Comparison of ENCODE assay signal across 1 cellular context in the genomic region with DNA sequence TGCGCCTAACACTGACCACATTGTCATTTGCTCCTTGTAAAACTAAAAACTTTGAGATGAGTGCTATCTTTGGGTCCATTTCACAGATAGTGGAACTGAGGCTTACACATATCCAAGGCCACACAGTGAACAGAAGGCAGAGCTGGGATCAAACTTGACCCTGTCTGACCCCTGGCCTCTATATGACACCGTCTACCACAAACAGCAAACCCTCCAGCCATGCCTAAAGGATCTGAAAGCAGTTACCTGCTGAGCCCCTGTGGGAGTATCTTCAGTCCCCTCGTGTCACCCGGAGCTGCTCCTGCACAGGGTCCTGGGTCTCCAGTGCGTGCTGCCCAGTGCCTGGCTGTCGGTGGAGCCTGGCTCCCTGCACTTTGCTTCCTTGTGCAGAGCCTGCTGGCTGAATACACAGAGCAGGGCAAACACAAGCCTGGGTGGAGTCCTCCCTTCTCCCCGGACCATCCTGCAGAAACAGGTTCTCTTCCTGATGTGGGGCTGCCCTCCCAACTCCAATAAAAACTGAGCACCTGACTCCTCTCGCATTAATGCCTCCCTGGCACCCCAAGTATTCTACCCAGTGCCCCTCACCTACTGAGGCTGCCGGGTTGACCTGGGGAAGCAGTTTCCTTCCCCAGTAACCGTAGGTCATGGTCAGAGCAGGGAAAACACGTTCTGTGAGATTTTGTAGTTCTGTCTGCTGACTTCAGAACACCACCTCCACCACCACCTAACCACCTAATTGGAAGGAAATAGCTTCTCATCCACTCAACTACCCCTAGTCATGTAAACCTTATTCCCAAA.
TF ChIP-seq lines count a peak whose summit lies in the region.

A gene with protein sequence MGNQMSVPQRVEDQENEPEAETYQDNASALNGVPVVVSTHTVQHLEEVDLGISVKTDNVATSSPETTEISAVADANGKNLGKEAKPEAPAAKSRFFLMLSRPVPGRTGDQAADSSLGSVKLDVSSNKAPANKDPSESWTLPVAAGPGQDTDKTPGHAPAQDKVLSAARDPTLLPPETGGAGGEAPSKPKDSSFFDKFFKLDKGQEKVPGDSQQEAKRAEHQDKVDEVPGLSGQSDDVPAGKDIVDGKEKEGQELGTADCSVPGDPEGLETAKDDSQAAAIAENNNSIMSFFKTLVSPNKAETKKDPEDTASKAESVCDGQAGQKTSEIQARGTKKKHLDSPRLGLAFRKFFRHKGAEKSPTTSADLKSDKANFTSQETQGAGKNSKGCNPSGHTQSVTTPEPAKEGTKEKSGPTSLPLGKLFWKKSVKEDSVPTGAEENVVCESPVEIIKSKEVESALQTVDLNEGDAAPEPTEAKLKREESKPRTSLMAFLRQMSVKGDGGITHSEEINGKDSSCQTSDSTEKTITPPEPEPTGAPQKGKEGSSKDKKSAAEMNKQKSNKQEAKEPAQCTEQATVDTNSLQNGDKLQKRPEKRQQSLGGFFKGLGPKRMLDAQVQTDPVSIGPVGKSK (minus strand): TSS at position 408 of the 801 bp plus-strand sequence. CDS start 11,876 bp downstream, outside the sequence.

TF ChIP-seq in HepG2, 621 proteins besides CTCF, POLR2A, EP300 and RAD21 (continued from another document and continues in another):
- TF ChIP-seq MAZ (IDR thresholded peaks at IDR 0.05; ENCODE audit: borderline replicate concordance, low read depth, low read length) (0 out of 2 replicates have a peak, but pooled peaks have one; percentile 18), MAZ (CRISPR knock-in tag; IDR thresholded peaks at IDR 0.05; ENCODE audit: low read depth) (no peak), MIXL1 (CRISPR knock-in tag; IDR thresholded peaks at IDR 0.05) (peak; percentile 9; the same call in 1 of the 2 replicates), WIZ (CRISPR knock-in tag; IDR thresholded peaks at IDR 0.05) (no peak), ZNF839 (CRISPR knock-in tag; IDR thresholded peaks at IDR 0.05; ENCODE audit: borderline replicate concordance) (peak; percentile 69; the same call in 1 of the 2 replicates), ZNF761 (CRISPR knock-in tag; conservative IDR thresholded peaks at IDR 0.05) (peak; percentile 47; the same call in 1 of the 2 replicates), BORCS8-MEF2B (CRISPR knock-in tag; IDR thresholded peaks at IDR 0.05) (peak; percentile 90), NCOR1 (IDR thresholded peaks at IDR 0.05; ENCODE audit: borderline replicate concordance, low read length) (peak; percentile 84; the same call in 1 of the 2 replicates), HNRNPL (IDR thresholded peaks at IDR 0.05; ENCODE audit: low read depth, low read length) (peak; percentile 77; the same call in 1 of the 2 replicates), KMT2B (CRISPR knock-in tag; IDR thresholded peaks at IDR 0.05) (peak; percentile 48; the same call in 1 of the 2 replicates), KDM1A (CRISPR knock-in tag; IDR thresholded peaks at IDR 0.05) (peak; percentile 100), ZKSCAN8 (CRISPR knock-in tag; IDR thresholded peaks at IDR 0.05; ENCODE audit: borderline replicate concordance) (peak; percentile 78; the same call in 1 of the 2 replicates), TOE1 (CRISPR knock-in tag; IDR thresholded peaks at IDR 0.05) (0 out of 2 replicates have a peak, but pooled peaks have one; percentile 37), HMG20B (CRISPR knock-in tag; conservative IDR thresholded peaks at IDR 0.05) (0 out of 2 replicates have a peak, but pooled peaks have one; percentile 56), MIER2 (CRISPR knock-in tag; IDR thresholded peaks at IDR 0.05) (peak; percentile 58; the same call in 1 of the 2 replicates), ZNF768 (CRISPR knock-in tag; IDR thresholded peaks at IDR 0.05) (peak; percentile 67), SP1 (IDR thresholded peaks at IDR 0.05) (no peak), SP1 (CRISPR knock-in tag; IDR thresholded peaks at IDR 0.05) (peak; percentile 14; the same call in 1 of the 2 replicates), ZNF891 (CRISPR knock-in tag; IDR thresholded peaks at IDR 0.05) (peak; percentile 56; the same call in 1 of the 2 replicates), ZBTB42 (CRISPR knock-in tag; IDR thresholded peaks at IDR 0.05) (peak; percentile 47; the same call in 1 of the 2 replicates), NR1H2 (CRISPR knock-in tag; IDR thresholded peaks at IDR 0.05; ENCODE audit: borderline replicate concordance, low read depth) (peak; percentile 72; the same call in 1 of the 2 replicates), ZNF292 (CRISPR knock-in tag; IDR thresholded peaks at IDR 0.05; ENCODE audit: borderline replicate concordance, low read depth) (peak; percentile 100), SNAPC2 (CRISPR knock-in tag; IDR thresholded peaks at IDR 0.05) (no peak), GATAD2A (CRISPR knock-in tag; IDR thresholded peaks at IDR 0.05) (peak; percentile 66), ZNF264 (CRISPR knock-in tag; IDR thresholded peaks at IDR 0.05) (no peak), TARDBP (CRISPR knock-in tag; IDR thresholded peaks at IDR 0.05) (peak; percentile 85), ZSCAN20 (CRISPR knock-in tag; IDR thresholded peaks at IDR 0.05; ENCODE audit: borderline replicate concordance) (peak; percentile 37; the same call in 1 of the 2 replicates), TMF1 (CRISPR knock-in tag; IDR thresholded peaks at IDR 0.05; ENCODE audit: low read depth) (no peak), KAT8 (CRISPR knock-in tag; IDR thresholded peaks at IDR 0.05) (peak; percentile 43; the same call in 1 of the 2 replicates), FOXP1 (IDR thresholded peaks at IDR 0.05) (no peak), FOXP1 (CRISPR knock-in tag; IDR thresholded peaks at IDR 0.05) (peak; percentile 56), ZNF629 (CRISPR knock-in tag; conservative IDR thresholded peaks at IDR 0.05) (peak; percentile 100), MXD4 (CRISPR knock-in tag; IDR thresholded peaks at IDR 0.05) (no peak), ZMAT3 (CRISPR knock-in tag; conservative IDR thresholded peaks at IDR 0.05) (0 out of 2 replicates have a peak, but pooled peaks have one; percentile 70), DPF2 (CRISPR knock-in tag; IDR thresholded peaks at IDR 0.05; ENCODE audit: borderline replicate concordance, low read depth) (peak; percentile 80), HNF4A (CRISPR knock-in tag; IDR thresholded peaks at IDR 0.05) (peak; percentile 90), ZNF549 (CRISPR knock-in tag; IDR thresholded peaks at IDR 0.05) (peak; percentile 99), NR2C2 (CRISPR knock-in tag; IDR thresholded peaks at IDR 0.05; ENCODE audit: borderline replicate concordance) (0 out of 2 replicates have a peak, but pooled peaks have one; percentile 36)
- TF ChIP-seq, protein P1, sequence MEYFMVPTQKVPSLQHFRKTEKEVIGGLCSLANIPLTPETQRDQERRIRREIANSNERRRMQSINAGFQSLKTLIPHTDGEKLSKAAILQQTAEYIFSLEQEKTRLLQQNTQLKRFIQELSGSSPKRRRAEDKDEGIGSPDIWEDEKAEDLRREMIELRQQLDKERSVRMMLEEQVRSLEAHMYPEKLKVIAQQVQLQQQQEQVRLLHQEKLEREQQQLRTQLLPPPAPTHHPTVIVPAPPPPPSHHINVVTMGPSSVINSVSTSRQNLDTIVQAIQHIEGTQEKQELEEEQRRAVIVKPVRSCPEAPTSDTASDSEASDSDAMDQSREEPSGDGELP (IDR thresholded peaks at IDR 0.05; ENCODE audit: borderline replicate concordance, low read depth) = peak; percentile 36; the same call in 1 of the 2 replicates
- TF ChIP-seq, protein P2, sequence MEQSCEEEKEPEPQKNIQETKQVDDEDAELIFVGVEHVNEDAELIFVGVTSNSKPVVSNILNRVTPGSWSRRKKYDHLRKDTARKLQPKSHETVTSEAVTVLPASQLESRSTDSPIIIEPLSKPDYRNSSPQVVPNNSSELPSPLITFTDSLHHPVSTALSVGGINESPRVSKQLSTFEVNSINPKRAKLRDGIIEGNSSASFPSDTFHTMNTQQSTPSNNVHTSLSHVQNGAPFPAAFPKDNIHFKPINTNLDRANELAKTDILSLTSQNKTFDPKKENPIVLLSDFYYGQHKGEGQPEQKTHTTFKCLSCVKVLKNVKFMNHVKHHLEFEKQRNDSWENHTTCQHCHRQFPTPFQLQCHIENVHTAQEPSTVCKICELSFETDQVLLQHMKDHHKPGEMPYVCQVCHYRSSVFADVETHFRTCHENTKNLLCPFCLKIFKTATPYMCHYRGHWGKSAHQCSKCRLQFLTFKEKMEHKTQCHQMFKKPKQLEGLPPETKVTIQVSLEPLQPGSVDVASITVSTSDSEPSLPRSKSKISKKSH (CRISPR knock-in tag; IDR thresholded peaks at IDR 0.05; ENCODE audit: borderline replicate concordance) = peak; percentile 90
- TF ChIP-seq, protein P3, sequence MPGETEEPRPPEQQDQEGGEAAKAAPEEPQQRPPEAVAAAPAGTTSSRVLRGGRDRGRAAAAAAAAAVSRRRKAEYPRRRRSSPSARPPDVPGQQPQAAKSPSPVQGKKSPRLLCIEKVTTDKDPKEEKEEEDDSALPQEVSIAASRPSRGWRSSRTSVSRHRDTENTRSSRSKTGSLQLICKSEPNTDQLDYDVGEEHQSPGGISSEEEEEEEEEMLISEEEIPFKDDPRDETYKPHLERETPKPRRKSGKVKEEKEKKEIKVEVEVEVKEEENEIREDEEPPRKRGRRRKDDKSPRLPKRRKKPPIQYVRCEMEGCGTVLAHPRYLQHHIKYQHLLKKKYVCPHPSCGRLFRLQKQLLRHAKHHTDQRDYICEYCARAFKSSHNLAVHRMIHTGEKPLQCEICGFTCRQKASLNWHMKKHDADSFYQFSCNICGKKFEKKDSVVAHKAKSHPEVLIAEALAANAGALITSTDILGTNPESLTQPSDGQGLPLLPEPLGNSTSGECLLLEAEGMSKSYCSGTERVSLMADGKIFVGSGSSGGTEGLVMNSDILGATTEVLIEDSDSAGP (CRISPR knock-in tag; IDR thresholded peaks at IDR 0.05; ENCODE audit: borderline replicate concordance) = peak; percentile 73; the same call in 1 of the 2 replicates
- TF ChIP-seq, protein P4, sequence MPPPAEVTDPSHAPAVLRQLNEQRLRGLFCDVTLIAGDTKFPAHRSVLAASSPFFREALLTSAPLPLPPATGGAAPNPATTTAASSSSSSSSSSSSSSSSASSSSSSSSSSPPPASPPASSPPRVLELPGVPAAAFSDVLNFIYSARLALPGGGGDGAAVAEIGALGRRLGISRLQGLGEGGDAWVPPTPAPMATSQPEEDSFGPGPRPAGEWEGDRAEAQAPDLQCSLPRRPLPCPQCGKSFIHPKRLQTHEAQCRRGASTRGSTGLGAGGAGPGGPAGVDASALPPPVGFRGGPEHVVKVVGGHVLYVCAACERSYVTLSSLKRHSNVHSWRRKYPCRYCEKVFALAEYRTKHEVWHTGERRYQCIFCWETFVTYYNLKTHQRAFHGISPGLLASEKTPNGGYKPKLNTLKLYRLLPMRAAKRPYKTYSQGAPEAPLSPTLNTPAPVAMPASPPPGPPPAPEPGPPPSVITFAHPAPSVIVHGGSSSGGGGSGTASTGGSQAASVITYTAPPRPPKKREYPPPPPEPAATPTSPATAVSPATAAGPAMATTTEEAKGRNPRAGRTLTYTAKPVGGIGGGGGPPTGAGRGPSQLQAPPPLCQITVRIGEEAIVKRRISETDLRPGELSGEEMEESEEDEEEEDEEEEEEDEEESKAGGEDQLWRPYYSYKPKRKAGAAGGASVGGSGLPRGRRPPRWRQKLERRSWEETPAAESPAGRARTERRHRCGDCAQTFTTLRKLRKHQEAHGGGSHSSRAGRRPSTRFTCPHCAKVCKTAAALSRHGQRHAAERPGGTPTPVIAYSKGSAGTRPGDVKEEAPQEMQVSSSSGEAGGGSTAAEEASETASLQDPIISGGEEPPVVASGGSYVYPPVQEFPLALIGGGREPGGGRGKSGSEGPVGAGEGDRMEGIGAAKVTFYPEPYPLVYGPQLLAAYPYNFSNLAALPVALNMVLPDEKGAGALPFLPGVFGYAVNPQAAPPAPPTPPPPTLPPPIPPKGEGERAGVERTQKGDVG (CRISPR knock-in tag; IDR thresholded peaks at IDR 0.05; ENCODE audit: borderline replicate concordance) = peak; percentile 84; the same call in 1 of the 2 replicates
- TF ChIP-seq, protein P5, sequence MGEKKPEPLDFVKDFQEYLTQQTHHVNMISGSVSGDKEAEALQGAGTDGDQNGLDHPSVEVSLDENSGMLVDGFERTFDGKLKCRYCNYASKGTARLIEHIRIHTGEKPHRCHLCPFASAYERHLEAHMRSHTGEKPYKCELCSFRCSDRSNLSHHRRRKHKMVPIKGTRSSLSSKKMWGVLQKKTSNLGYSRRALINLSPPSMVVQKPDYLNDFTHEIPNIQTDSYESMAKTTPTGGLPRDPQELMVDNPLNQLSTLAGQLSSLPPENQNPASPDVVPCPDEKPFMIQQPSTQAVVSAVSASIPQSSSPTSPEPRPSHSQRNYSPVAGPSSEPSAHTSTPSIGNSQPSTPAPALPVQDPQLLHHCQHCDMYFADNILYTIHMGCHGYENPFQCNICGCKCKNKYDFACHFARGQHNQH (CRISPR knock-in tag; IDR thresholded peaks at IDR 0.05) = peak; percentile 63; the same call in 1 of the 2 replicates
- TF ChIP-seq, protein P6, sequence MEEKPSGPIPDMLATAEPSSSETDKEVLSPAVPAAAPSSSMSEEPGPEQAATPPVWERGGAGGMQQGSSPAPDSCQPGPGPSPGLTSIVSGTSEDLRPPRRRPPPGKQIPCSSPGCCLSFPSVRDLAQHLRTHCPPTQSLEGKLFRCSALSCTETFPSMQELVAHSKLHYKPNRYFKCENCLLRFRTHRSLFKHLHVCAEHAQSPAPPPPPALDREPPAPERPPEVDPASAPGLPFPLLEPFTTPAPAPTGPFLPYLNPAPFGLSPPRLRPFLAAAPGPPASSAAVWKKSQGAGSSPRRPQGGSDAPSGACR (CRISPR knock-in tag; IDR thresholded peaks at IDR 0.05) = peak; percentile 38; the same call in 1 of the 2 replicates
- TF ChIP-seq, protein P7, sequence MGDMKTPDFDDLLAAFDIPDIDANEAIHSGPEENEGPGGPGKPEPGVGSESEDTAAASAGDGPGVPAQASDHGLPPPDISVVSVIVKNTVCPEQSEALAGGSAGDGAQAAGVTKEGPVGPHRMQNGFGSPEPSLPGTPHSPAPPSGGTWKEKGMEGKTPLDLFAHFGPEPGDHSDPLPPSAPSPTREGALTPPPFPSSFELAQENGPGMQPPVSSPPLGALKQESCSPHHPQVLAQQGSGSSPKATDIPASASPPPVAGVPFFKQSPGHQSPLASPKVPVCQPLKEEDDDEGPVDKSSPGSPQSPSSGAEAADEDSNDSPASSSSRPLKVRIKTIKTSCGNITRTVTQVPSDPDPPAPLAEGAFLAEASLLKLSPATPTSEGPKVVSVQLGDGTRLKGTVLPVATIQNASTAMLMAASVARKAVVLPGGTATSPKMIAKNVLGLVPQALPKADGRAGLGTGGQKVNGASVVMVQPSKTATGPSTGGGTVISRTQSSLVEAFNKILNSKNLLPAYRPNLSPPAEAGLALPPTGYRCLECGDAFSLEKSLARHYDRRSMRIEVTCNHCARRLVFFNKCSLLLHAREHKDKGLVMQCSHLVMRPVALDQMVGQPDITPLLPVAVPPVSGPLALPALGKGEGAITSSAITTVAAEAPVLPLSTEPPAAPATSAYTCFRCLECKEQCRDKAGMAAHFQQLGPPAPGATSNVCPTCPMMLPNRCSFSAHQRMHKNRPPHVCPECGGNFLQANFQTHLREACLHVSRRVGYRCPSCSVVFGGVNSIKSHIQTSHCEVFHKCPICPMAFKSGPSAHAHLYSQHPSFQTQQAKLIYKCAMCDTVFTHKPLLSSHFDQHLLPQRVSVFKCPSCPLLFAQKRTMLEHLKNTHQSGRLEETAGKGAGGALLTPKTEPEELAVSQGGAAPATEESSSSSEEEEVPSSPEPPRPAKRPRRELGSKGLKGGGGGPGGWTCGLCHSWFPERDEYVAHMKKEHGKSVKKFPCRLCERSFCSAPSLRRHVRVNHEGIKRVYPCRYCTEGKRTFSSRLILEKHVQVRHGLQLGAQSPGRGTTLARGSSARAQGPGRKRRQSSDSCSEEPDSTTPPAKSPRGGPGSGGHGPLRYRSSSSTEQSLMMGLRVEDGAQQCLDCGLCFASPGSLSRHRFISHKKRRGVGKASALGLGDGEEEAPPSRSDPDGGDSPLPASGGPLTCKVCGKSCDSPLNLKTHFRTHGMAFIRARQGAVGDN (CRISPR knock-in tag; IDR thresholded peaks at IDR 0.05) = peak; percentile 90
